11 cellular contexts compared by ENCODE assay signal in the genomic region with DNA sequence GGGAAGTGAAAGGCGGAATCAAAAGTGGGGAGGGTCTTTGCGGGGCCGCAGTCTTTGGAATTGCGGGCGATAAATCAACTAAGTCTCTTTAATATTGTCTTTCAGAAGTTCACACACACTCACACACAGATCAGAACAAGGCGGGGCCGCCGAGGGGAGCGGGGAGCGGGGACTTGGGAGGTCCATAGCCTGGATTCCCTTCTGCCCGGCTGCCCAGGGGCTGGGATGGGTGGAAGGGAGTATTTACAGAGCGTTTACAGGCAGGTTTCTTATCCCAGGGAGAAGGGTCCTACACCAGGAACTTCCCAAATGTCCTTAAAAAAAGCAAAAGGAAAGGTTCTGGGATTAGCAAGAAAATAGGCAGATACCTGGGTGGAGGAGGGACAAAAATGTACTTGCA. TPM values are rescaled to one million over a fixed set of nuclear protein-coding genes. Genes with fewer than 3 reads are reported as not detected.
DNase-seq lines count a peak whose midpoint lies in the region; ATAC-seq and TF ChIP-seq lines count a peak whose summit lies in the region.
"Had no signal": no experiment of that assay in that cellular context is flagged by ENCODE, and none has a peak within 500 bp of the region (broad histone marks: within the 10 kb centered on the region; RNA-seq: fewer than 3 reads in every experiment).

No MANE protein-coding gene starts in this region.

- H3K27ac ChIP-seq in heart left ventricle (no peak overlapping the region), body of pancreas (no peak overlapping the region), thoracic aorta (no peak overlapping the region)
- H3K27ac ChIP-seq: GM23248, tibial nerve had no signal

- intact Hi-C loops in heart left ventricle (cut with DNase I), result no loop called here
- intact Hi-C loops in Right ventricle myocardium inferior (cut with DNase I), result no loop called here
- intact Hi-C loops in body of pancreas (cut with DNase I), result no loop called here

- peaks cover 32% of the 10 kb centered on the region for H3K27me3 Mint-ChIP-seq in memory B cell

- peaks cover 8% of the 10 kb centered on the region for H3K4me1 Mint-ChIP-seq in memory B cell

- no peak overlapping the region for H3K27ac Mint-ChIP-seq in memory B cell

- in situ Hi-C loops in KBM-7 (cut with MboI; ENCODE audit: low pct_unique_long_range_greater_than_20kb, low sequenced_read_pairs), result no loop called here

- no peak for TF ChIP-seq POLR2A in heart left ventricle (IDR thresholded peaks at IDR 0.05)
- no peak for TF ChIP-seq POLR2A in body of pancreas (IDR thresholded peaks at IDR 0.05)
- TF ChIP-seq POLR2A in erythroblast (IDR thresholded peaks at IDR 0.05; ENCODE audit: low read length), result no peak

- peaks cover 0 to 26% (median 12%) of the 10 kb centered on the region in 12 donors for H3K4me1 ChIP-seq in heart left ventricle
- peaks cover 18% of the 10 kb centered on the region for H3K4me1 ChIP-seq in body of pancreas
- H3K4me1 ChIP-seq in thoracic aorta (ENCODE audit: control insufficient read depth in 1 of 2, low read depth in 2 of 2), result peaks cover 15 to 34% of the 10 kb centered on the region in 2 donors

- no peaks in the 10 kb centered on the region for H3K9me3 ChIP-seq in heart left ventricle
- no peaks in the 10 kb centered on the region for H3K9me3 ChIP-seq in body of pancreas
- no peaks in the 10 kb centered on the region for H3K9me3 ChIP-seq in thoracic aorta
- H3K9me3 ChIP-seq: tibial nerve had no signal

- H3K36me3 Mint-ChIP-seq in memory B cell, result no peaks in the 10 kb centered on the region

- H3K9me3 Mint-ChIP-seq in memory B cell, result no peaks in the 10 kb centered on the region

- DNase-seq in heart left ventricle (no peak), Right ventricle myocardium inferior (ENCODE audit: missing footprints) (no peak), body of pancreas (no peak), memory B cell (ENCODE audit: low spot score in 2 of 2) (no peak), thoracic aorta (ENCODE audit: low spot score) (no peak), erythroblast (lab: John Stamatoyannopoulos, UW) (no peak), KBM-7 (no peak), SIG-M5 treated with dmso at 0.1 percent for 504 hours (lab: John Stamatoyannopoulos, UW; ENCODE audit: unreplicated experiment) (no peak)
- DNase-seq: GF-D8 had no signal

- 27 to 56% (median 39%) methylated on average over 12 of the region's 12 CpGs for WGBS in heart left ventricle, 4 donors
- 18 to 21% methylated on average over 12 of the region's 12 CpGs for WGBS in body of pancreas, 2 donors

- peak overlapping the region in 9 of 12 donors; percentile 24 to 42 (median 29) for H3K4me3 ChIP-seq in heart left ventricle
- peak overlapping the region in 1 of 2 donors; percentile 5 for H3K4me3 ChIP-seq in body of pancreas
- peak overlapping the region; percentile 26 for H3K4me3 ChIP-seq in thoracic aorta
- H3K4me3 ChIP-seq: GM23248 had no signal

- TF ChIP-seq CTCF in heart left ventricle (IDR thresholded peaks at IDR 0.05) (no peak), body of pancreas (IDR thresholded peaks at IDR 0.05) (no peak), thoracic aorta (IDR thresholded peaks at IDR 0.05) (no peak)

- peaks cover 0 to 5% (median 0%) of the 10 kb centered on the region in 9 donors for H3K36me3 ChIP-seq in heart left ventricle
- H3K36me3 ChIP-seq in body of pancreas (replicated peaks in 1 of 2; ENCODE audit: insufficient read depth in 1 of 2, low read depth in 2 of 2), result no peaks in the 10 kb centered on the region
- H3K36me3 ChIP-seq in thoracic aorta, result no peaks in the 10 kb centered on the region

- peaks cover 0 to 47% (median 6%) of the 10 kb centered on the region in 9 donors for H3K27me3 ChIP-seq in heart left ventricle
- H3K27me3 ChIP-seq in body of pancreas, result peaks cover 0 to 8% of the 10 kb centered on the region in 2 donors
- no peaks in the 10 kb centered on the region for H3K27me3 ChIP-seq in thoracic aorta (replicated peaks; ENCODE audit: insufficient read depth)
- H3K27me3 ChIP-seq: tibial nerve had no signal

- no peak for ATAC-seq in heart left ventricle
- ATAC-seq in Right ventricle myocardium inferior, result no peak
- peak; percentile 16 for ATAC-seq in body of pancreas
- ATAC-seq in memory B cell (ENCODE audit: low read depth), result no peak
- no peak for ATAC-seq in thoracic aorta (ENCODE audit: insufficient number of reproducible peaks, low FRiP score, low read depth)

- H3K4me3 Mint-ChIP-seq in memory B cell, result peak overlapping the region; percentile 2

RNA-seq across cellular contexts. Expression of gene PRRT1, which starts 3.5 kb away (rescaled TPM):
- total RNA-seq in heart left ventricle (1 to 10 TPM in 1 of 9 donors, under 1 TPM in 8; 0.28 to 1.1 (median 0.61) TPM), Right ventricle myocardium inferior (0.46 TPM), body of pancreas (not detected), thoracic aorta (1 to 10 TPM; 3.8 to 6.8 TPM)
- polyA plus RNA-seq in heart left ventricle, result under 1 TPM; 0.82 to 0.95 TPM

RNA-seq across cellular contexts. Expression of gene PPT2, which starts 5.7 kb away (rescaled TPM):
- 10 to 100 TPM; 17.1 to 34.0 (median 22.7) TPM for total RNA-seq in heart left ventricle
- 10 to 100 TPM; 13.1 to 21.6 TPM for polyA plus RNA-seq in heart left ventricle
- 22.8 TPM for total RNA-seq in Right ventricle myocardium inferior
- total RNA-seq in body of pancreas, result 1 to 10 TPM; 3.6 to 9.9 TPM
- total RNA-seq in thoracic aorta, result 10 to 100 TPM; 21.8 to 42.0 TPM

RNA-seq across cellular contexts. Expression of gene EGFL8, which starts 16.1 kb away (rescaled TPM):
- total RNA-seq in heart left ventricle, result 10 to 100 TPM in 2 of 9 donors, 1 to 10 TPM in 7; 2.4 to 11.2 (median 6.1) TPM
- polyA plus RNA-seq in heart left ventricle, result 1 to 10 TPM; 4.3 to 8.1 TPM
- 7.8 TPM for total RNA-seq in Right ventricle myocardium inferior
- total RNA-seq in body of pancreas, result 1 to 10 TPM; 5.7 to 6.9 TPM
- 10 to 100 TPM; 13.8 to 16.2 TPM for total RNA-seq in thoracic aorta

RNA-seq across cellular contexts. Expression of gene FKBPL, which starts 18.2 kb away (rescaled TPM):
- 1 to 10 TPM; 1.3 to 3.7 (median 2.9) TPM for total RNA-seq in heart left ventricle
- 1 to 10 TPM; 2.9 to 9.3 TPM for polyA plus RNA-seq in heart left ventricle
- total RNA-seq in Right ventricle myocardium inferior, result 2.8 TPM
- 1 to 10 TPM; 1.0 to 1.6 TPM for total RNA-seq in body of pancreas
- 1 to 10 TPM in 1 of 2 donors, under 1 TPM in 1; 0.41 to 3.2 TPM for total RNA-seq in thoracic aorta

RNA-seq across cellular contexts. Expression of gene ATF6B, which starts 20.2 kb away (rescaled TPM):
- total RNA-seq in heart left ventricle (10 to 100 TPM; 11.1 to 56.8 (median 28.7) TPM), Right ventricle myocardium inferior (24.4 TPM), body of pancreas (10 to 100 TPM; 26.5 to 32.3 TPM), thoracic aorta (10 to 100 TPM; 38.2 to 60.9 TPM)
- 10 to 100 TPM; 26.8 to 28.8 TPM for polyA plus RNA-seq in heart left ventricle
